8 cellular contexts compared by ENCODE assay signal in the genomic region with DNA sequence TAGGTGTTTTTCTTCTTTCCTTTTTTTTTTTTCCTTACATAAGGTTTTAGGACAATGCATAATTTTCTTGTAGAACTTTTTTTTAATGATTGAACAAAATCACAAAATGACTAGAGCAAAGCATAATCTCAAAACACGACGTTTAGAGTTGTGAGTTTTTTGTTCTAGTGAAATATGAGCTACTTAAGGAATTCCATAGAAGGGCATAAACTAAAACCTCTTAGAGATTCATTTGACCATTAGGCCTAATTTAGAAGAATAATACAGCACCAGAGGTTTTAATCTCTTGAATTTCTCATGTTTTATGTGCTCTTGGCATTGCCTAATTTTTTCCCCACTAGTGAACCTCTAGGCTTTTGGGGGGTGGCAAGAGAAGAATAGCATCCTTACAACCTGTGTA.
"Had no signal": no experiment of that assay in that cellular context is flagged by ENCODE, and none has a peak within 500 bp of the region (broad histone marks: within the 10 kb centered on the region; RNA-seq: fewer than 3 reads in every experiment).

No MANE protein-coding gene starts in this region.

- H3K4me3 ChIP-seq: GM12878 had no signal

- FAIRE-seq: G401.6, GM12878, GM12891, GM12892, GM18507, GM19239 had no signal

- DNase-seq: GDM1, GF-D8 had no signal
